In genomic region chr1:220736283-220736682, GRCh38 we compare ENCODE assay signal across 1 cellular context. TPM values are rescaled to one million over a fixed set of nuclear protein-coding genes. Genes with fewer than 3 reads are reported as not detected.
"Had no signal": no experiment of that assay in that cellular context is flagged by ENCODE, and none has a peak within 500 bp of the region (broad histone marks: within the 10 kb centered on the region; RNA-seq: fewer than 3 reads in every experiment).

No MANE protein-coding gene starts in this region.

RNA-seq across cellular contexts. Expression of gene C1orf115, which starts 46.1 kb away (rescaled TPM):
- total RNA-seq: H4 had no signal
